14 cellular contexts compared by ENCODE assay signal in genomic region chr11:70322653-70323052, GRCh38.
"Had no signal": no experiment of that assay in that cellular context is flagged by ENCODE, and none has a peak within 500 bp of the region (broad histone marks: within the 10 kb centered on the region; RNA-seq: fewer than 3 reads in every experiment).

No MANE protein-coding gene starts in this region.

- H3K4me3 Mint-ChIP-seq: activated CD4-positive, alpha-beta memory T cell treated with anti-CD3 and anti-CD28 coated beads for 36 hours; activated naive CD8-positive, alpha-beta T cell treated with anti-CD3 and anti-CD28 coated beads, Interleukin-2, amount 10 ng/mL, durations not matched to agents 7 days and 5 days; activated T-cell treated with anti-CD3 and anti-CD28 coated beads, Interleukin-2, amount 50 U/mL, for 4 hours; stimulated activated naive CD8-positive, alpha-beta T cell treated with anti-CD3 and anti-CD28 coated beads, Interleukin-15, Interleukin-2, amounts not matched to agents 100 ng/mL and 50 ng/mL, for 24 hours had no signal

- H3K9me3 ChIP-seq: ascending aorta, pancreas, thoracic aorta had no signal

- H3K27ac ChIP-seq: epithelial cell of prostate, pancreas, thoracic aorta had no signal

- ATAC-seq: activated T-cell treated with anti-CD3 and anti-CD28 coated beads, Interleukin-2, amount 50 U/mL, for 4 hours; pancreas had no signal

- H3K27me3 ChIP-seq: ascending aorta, pancreas had no signal

- H3K27ac Mint-ChIP-seq: activated CD4-positive, alpha-beta memory T cell treated with anti-CD3 and anti-CD28 coated beads for 36 hours; activated naive CD8-positive, alpha-beta T cell treated with anti-CD3 and anti-CD28 coated beads, Interleukin-2, amount 10 ng/mL, durations not matched to agents 7 days and 5 days; stimulated activated naive CD8-positive, alpha-beta T cell treated with anti-CD3 and anti-CD28 coated beads, Interleukin-15, Interleukin-2, amounts not matched to agents 100 ng/mL and 50 ng/mL, for 24 hours had no signal

- DNase-seq: activated CD4-positive, alpha-beta memory T cell treated with anti-CD3 and anti-CD28 coated beads for 36 hours; activated effector memory CD4-positive, alpha-beta T cell treated with anti-CD3 and anti-CD28 coated beads, Interleukin-2, amount 50 U/mL, for 16 hours; activated naive CD8-positive, alpha-beta T cell treated with anti-CD3 and anti-CD28 coated beads, Interleukin-2, amount 10 ng/mL, durations not matched to agents 7 days and 5 days; activated T-cell treated with anti-CD3 and anti-CD28 coated beads, Interleukin-2, amount 50 U/mL, for 4 hours; cortex of kidney; effector memory CD4-positive, alpha-beta T cell; kidney glomerular epithelial cell; pancreas; stimulated activated CD4-positive, alpha-beta T cell treated with anti-CD3 and anti-CD28 coated beads, Interleukin-2, amount 100 ng/mL, for 48 hours had no signal

- H3K27me3 Mint-ChIP-seq: activated CD4-positive, alpha-beta memory T cell treated with anti-CD3 and anti-CD28 coated beads for 36 hours; activated naive CD8-positive, alpha-beta T cell treated with anti-CD3 and anti-CD28 coated beads, Interleukin-2, amount 10 ng/mL, durations not matched to agents 7 days and 5 days; stimulated activated naive CD8-positive, alpha-beta T cell treated with anti-CD3 and anti-CD28 coated beads, Interleukin-15, Interleukin-2, amounts not matched to agents 100 ng/mL and 50 ng/mL, for 24 hours had no signal

- H3K4me3 ChIP-seq: ascending aorta, lung, pancreas, thoracic aorta had no signal

- H3K9me3 Mint-ChIP-seq: activated CD4-positive, alpha-beta memory T cell treated with anti-CD3 and anti-CD28 coated beads for 36 hours; activated naive CD8-positive, alpha-beta T cell treated with anti-CD3 and anti-CD28 coated beads, Interleukin-2, amount 10 ng/mL, durations not matched to agents 7 days and 5 days; activated T-cell treated with anti-CD3 and anti-CD28 coated beads, Interleukin-2, amount 50 U/mL, for 4 hours; stimulated activated naive CD8-positive, alpha-beta T cell treated with anti-CD3 and anti-CD28 coated beads, Interleukin-15, Interleukin-2, amounts not matched to agents 100 ng/mL and 50 ng/mL, for 24 hours had no signal

- H3K4me1 ChIP-seq: ascending aorta had no signal
